Comparison of ENCODE assay signal across 8 cellular contexts in the genomic region with DNA sequence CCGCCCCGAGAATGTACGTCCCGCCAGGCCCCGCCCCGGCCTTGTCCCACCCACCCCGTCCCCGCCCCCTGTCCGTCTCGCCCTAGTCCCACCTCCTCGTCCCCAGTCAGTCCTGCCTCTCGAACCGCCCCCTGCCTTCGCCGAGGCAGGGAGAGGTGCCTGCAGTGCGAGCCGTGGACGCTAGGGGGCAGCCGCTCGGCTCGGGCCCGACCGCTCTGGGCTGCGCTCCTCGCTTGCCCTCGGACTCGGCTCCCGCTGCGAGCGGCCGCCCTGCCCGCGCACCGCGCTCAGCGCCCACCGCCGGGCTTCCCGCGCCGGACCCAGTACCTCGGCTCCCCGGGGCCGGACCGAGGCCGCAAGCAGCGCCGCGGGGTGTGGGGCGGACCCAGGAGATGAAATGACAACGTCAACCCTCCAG. TPM values are rescaled to one million over a fixed set of nuclear protein-coding genes. Genes with fewer than 3 reads are reported as not detected.
DNase-seq lines count a peak whose midpoint lies in the region; ATAC-seq lines count a peak whose summit lies in the region.

A gene (plus strand): TSS at position 236 of the 418 bp plus-strand sequence. CDS start 162 bp downstream, at position 398.

- peak within 1 kb of the TSS; percentile 99 for H3K4me3 Mint-ChIP-seq in activated T-helper 1 cell treated with anti-CD3 and anti-CD28 coated beads, Interleukin-12 subunit alpha, Interleukin-12 subunit beta, Interleukin-2, Interleukin-4 antibody, amounts not matched to agents 30 ng/mL and 10 ng/mL and 1 ng/mL, durations not matched to agents 14 hours and 24 hours and 36 hours
- H3K4me3 Mint-ChIP-seq in naive thymus-derived CD8-positive, alpha-beta T cell = peak within 1 kb of the TSS; percentile 90 to 100 (median 99)

- H3K36me3 ChIP-seq in GM23248 (ENCODE audit: low read depth) = peaks cover 8% of the 10 kb centered on the region; the same call in 1 of the 2 replicates

- POLR2A ChIA-PET in naive thymus-derived CD8-positive, alpha-beta T cell (lab: Charles Lee) = interaction anchor here (1.1 to 2.6 kb wide), 4 partner anchors 18 to 178 kb away, joined by 7 to 17 read pairs (median 11); a partner anchor contains a TSS

- no peaks in the 10 kb centered on the region for H3K9me3 Mint-ChIP-seq in activated T-helper 1 cell treated with anti-CD3 and anti-CD28 coated beads, Interleukin-12 subunit alpha, Interleukin-12 subunit beta, Interleukin-2, Interleukin-4 antibody, amounts not matched to agents 30 ng/mL and 10 ng/mL and 1 ng/mL, durations not matched to agents 14 hours and 24 hours and 36 hours
- no peaks in the 10 kb centered on the region for H3K9me3 Mint-ChIP-seq in naive thymus-derived CD8-positive, alpha-beta T cell

- in situ Hi-C loops in GM23248 (cut with MboI) = no loop called here

- H3K27ac Mint-ChIP-seq in activated T-helper 1 cell treated with anti-CD3 and anti-CD28 coated beads, Interleukin-12 subunit alpha, Interleukin-12 subunit beta, Interleukin-2, Interleukin-4 antibody, amounts not matched to agents 30 ng/mL and 10 ng/mL and 1 ng/mL, durations not matched to agents 14 hours and 24 hours and 36 hours = peak within 1 kb of the TSS; percentile 96
- peak within 1 kb of the TSS; percentile 95 to 98 (median 96) for H3K27ac Mint-ChIP-seq in naive thymus-derived CD8-positive, alpha-beta T cell

- H3K9me2 ChIP-seq in GM23248 (ENCODE audit: insufficient read depth) = no peaks in the 10 kb centered on the region

- H3K27me3 Mint-ChIP-seq in activated T-helper 1 cell treated with anti-CD3 and anti-CD28 coated beads, Interleukin-12 subunit alpha, Interleukin-12 subunit beta, Interleukin-2, Interleukin-4 antibody, amounts not matched to agents 30 ng/mL and 10 ng/mL and 1 ng/mL, durations not matched to agents 14 hours and 24 hours and 36 hours (ENCODE audit: insufficient read depth) = no peaks in the 10 kb centered on the region
- H3K27me3 Mint-ChIP-seq in naive thymus-derived CD8-positive, alpha-beta T cell = no peaks in the 10 kb centered on the region

- ATAC-seq in naive thymus-derived CD8-positive, alpha-beta T cell = peak; percentile 92 to 95

- H3K36me3 Mint-ChIP-seq in activated T-helper 1 cell treated with anti-CD3 and anti-CD28 coated beads, Interleukin-12 subunit alpha, Interleukin-12 subunit beta, Interleukin-2, Interleukin-4 antibody, amounts not matched to agents 30 ng/mL and 10 ng/mL and 1 ng/mL, durations not matched to agents 14 hours and 24 hours and 36 hours (ENCODE audit: low read depth) = peaks cover 24% of the 10 kb centered on the region
- peaks cover 0 to 27% (median 0%) of the 10 kb centered on the region in 3 donors for H3K36me3 Mint-ChIP-seq in naive thymus-derived CD8-positive, alpha-beta T cell

- H3K4me3 ChIP-seq in GM23248 = peak within 1 kb of the TSS; percentile 88

- peak within 1 kb of the TSS; percentile 93 for H3K9ac ChIP-seq in GM23248

- peak; percentile 96 for DNase-seq in EH (ENCODE audit: low read depth)
- peak; percentile 99 for DNase-seq in GM23248
- DNase-seq in Kasumi-1 (lab: John Stamatoyannopoulos, UW) = peak; percentile 94 to 95
- DNase-seq in RKO (ENCODE audit: low spot score) = peak; percentile 93
- peak; percentile 98 for DNase-seq in activated T-helper 1 cell treated with anti-CD3 and anti-CD28 coated beads, Interleukin-12 subunit alpha, Interleukin-12 subunit beta, Interleukin-2, Interleukin-4 antibody, amounts not matched to agents 30 ng/mL and 10 ng/mL and 1 ng/mL, durations not matched to agents 14 hours and 24 hours and 36 hours (ENCODE audit: low spot score)
- peak; percentile 96 for DNase-seq in fibroblast of gingiva (ENCODE audit: low read depth)
- DNase-seq in naive thymus-derived CD8-positive, alpha-beta T cell = peak; percentile 94 to 98 (median 98)
- peak; percentile 95 to 98 (median 97) for DNase-seq in stimulated activated naive CD4-positive, alpha-beta T cell (lab: John Stamatoyannopoulos, UW)

- intact Hi-C loops in activated T-helper 1 cell treated with anti-CD3 and anti-CD28 coated beads, Interleukin-12 subunit alpha, Interleukin-12 subunit beta, Interleukin-2, Interleukin-4 antibody, amounts not matched to agents 30 ng/mL and 10 ng/mL and 1 ng/mL, durations not matched to agents 14 hours and 24 hours and 36 hours (cut with micrococcal nuclease) = loop anchor here (1.0 to 5.0 kb wide), 10 partner anchors 19 to 1224 kb away; a partner anchor contains a TSS

- H2AFZ ChIP-seq in GM23248 = peak within 1 kb of the TSS; percentile 94

- peaks cover 25% of the 10 kb centered on the region for H3K4me1 Mint-ChIP-seq in activated T-helper 1 cell treated with anti-CD3 and anti-CD28 coated beads, Interleukin-12 subunit alpha, Interleukin-12 subunit beta, Interleukin-2, Interleukin-4 antibody, amounts not matched to agents 30 ng/mL and 10 ng/mL and 1 ng/mL, durations not matched to agents 14 hours and 24 hours and 36 hours (ENCODE audit: low read depth)
- peaks cover 17 to 35% (median 32%) of the 10 kb centered on the region in 4 donors for H3K4me1 Mint-ChIP-seq in naive thymus-derived CD8-positive, alpha-beta T cell

- H3K9me3 ChIP-seq in GM23248 (ENCODE audit: low read depth) = no peaks in the 10 kb centered on the region

- no peaks in the 10 kb centered on the region for H3K27me3 ChIP-seq in GM23248 (replicated peaks; ENCODE audit: insufficient read depth)

- peak within 1 kb of the TSS; percentile 72 for H3K27ac ChIP-seq in GM23248

- 0% methylated on average over 27 to 50 of the region's 51 CpGs for WGBS in GM23248 (ENCODE audit: low coverage in 1 of 2, low lambda C conversion rate in 2 of 2, missing lambda C conversion rate in 2 of 2), 2 experiments

- H4K20me1 ChIP-seq in GM23248 (ENCODE audit: insufficient read depth) = no peaks in the 10 kb centered on the region

- H3K4me2 ChIP-seq in GM23248 (ENCODE audit: unreplicated experiment) = peak within 1 kb of the TSS; percentile 91

- peaks cover 4% of the 10 kb centered on the region for H3K4me1 ChIP-seq in GM23248 (ENCODE audit: insufficient read depth)

- H3K79me2 ChIP-seq in GM23248 (ENCODE audit: insufficient read depth) = peaks cover 48% of the 10 kb centered on the region

- H3F3A ChIP-seq in GM23248 (ENCODE audit: insufficient read depth) = peaks cover 13% of the 10 kb centered on the region; the same call in 1 of the 2 replicates

RNA-seq across cellular contexts. Expression of the gene that starts here (rescaled TPM):
- total RNA-seq in GM23248 (2014; rRNA removed; shearing (Covaris generic)) = 35.9 and 36.5 TPM in 2 replicates
- polyA plus RNA-seq in GM23248 (2016; fragmentation: Nextera tagmentation; extraction: Ambion mirVana) = 43.8 and 44.9 TPM in 2 replicates
- 37.9 and 42.4 TPM in 2 replicates for total RNA-seq in activated T-helper 1 cell treated with anti-CD3 and anti-CD28 coated beads, Interleukin-12 subunit alpha, Interleukin-12 subunit beta, Interleukin-2, Interleukin-4 antibody, amounts not matched to agents 30 ng/mL and 10 ng/mL and 1 ng/mL, durations not matched to agents 14 hours and 24 hours and 36 hours
- 10 to 100 TPM; 51.3 to 52.2 TPM for total RNA-seq in naive thymus-derived CD8-positive, alpha-beta T cell
- 10 to 100 TPM; 28.4 to 36.1 (median 29.1) TPM for polyA plus RNA-seq in naive thymus-derived CD8-positive, alpha-beta T cell

Comparison
In these comparisons a context has a peak if more than half of its experiments do, and no peak if none do; other contexts are left out.
1. Peak in every context shown above with its lines: DNase-seq, ATAC-seq, H3K4me3 ChIP-seq and H3K27ac ChIP-seq.